ENCODE assay signal across 8 cellular contexts in the genomic region with DNA sequence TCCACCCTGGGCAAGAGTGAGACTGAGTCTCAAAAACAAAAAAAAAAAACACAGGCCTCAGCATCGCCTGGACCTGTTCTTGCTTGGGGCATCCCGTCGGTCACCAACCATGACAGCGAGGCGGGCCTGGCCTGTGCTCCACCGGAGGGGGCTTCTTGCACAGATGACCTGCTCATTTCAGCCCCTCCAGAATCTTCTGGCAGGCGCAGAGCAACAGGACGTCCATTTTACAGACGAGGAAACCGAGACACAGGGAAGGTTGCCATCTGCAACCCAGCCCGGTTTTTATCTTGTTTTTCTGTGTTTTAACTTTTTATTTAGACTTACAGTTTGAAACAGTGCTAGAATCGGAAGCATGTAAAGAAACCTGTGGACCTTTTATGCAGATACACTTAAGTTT. TPM values are rescaled to one million over a fixed set of nuclear protein-coding genes. Genes with fewer than 3 reads are reported as not detected.
A peak's percentile ranks its signal among the peaks of the same experiment; 100 is the strongest.
DNase-seq lines count a peak whose midpoint lies in the region; ATAC-seq and TF ChIP-seq lines count a peak whose summit lies in the region.

No MANE protein-coding gene starts in this region.

- H3K27ac ChIP-seq in CD8-positive, alpha-beta T cell (ENCODE audit: low read depth, low read length) = no peak overlapping the region
- H3K27ac ChIP-seq in Panc1 (ENCODE audit: low read length) (peak overlapping the region; percentile 79), esophagus (ENCODE audit: low read depth in 2 of 2, low read length in 1 of 2) (peak overlapping the region; percentile 98 to 99), ovary (no peak overlapping the region)

- no peaks in the 10 kb centered on the region for H3K27me3 ChIP-seq in CD8-positive, alpha-beta T cell (ENCODE audit: insufficient read depth, low read length)
- no peaks in the 10 kb centered on the region for H3K27me3 ChIP-seq in Panc1 (ENCODE audit: control insufficient read depth, insufficient read depth, low read length)
- no peaks in the 10 kb centered on the region for H3K27me3 ChIP-seq in esophagus (ENCODE audit: control insufficient read depth in 1 of 2, insufficient read depth in 2 of 2, low read length in 2 of 2)
- H3K27me3 ChIP-seq in ovary = no peaks in the 10 kb centered on the region

- peaks cover 19% of the 10 kb centered on the region for H3K4me1 ChIP-seq in CD8-positive, alpha-beta T cell (ENCODE audit: insufficient read depth, low read length)
- H3K4me1 ChIP-seq in Panc1 (ENCODE audit: control insufficient read depth, insufficient read depth, low read length) = peaks cover 21% of the 10 kb centered on the region
- peaks cover 4 to 10% of the 10 kb centered on the region in 2 donors for H3K4me1 ChIP-seq in esophagus (ENCODE audit: control insufficient read depth in 2 of 2, insufficient read depth in 2 of 2, low read length in 1 of 2)
- H3K4me1 ChIP-seq in ovary (ENCODE audit: insufficient read depth) = no peaks in the 10 kb centered on the region

- H3K36me3 Mint-ChIP-seq in CD8-positive, alpha-beta T cell = peaks cover 21% of the 10 kb centered on the region

- no peak for DNase-seq in CD8-positive, alpha-beta T cell
- DNase-seq in Panc1 (ENCODE audit: low read depth, low spot score) = no peak
- no peak for DNase-seq in ovary
- DNase-seq in activated gamma-delta T cell (lab: John Stamatoyannopoulos, UW) = no peak
- DNase-seq in SW 1271 (lab: John Stamatoyannopoulos, UW) = no peak
- no peak for DNase-seq in germinal center (ENCODE audit: low spot score)
- no peak for DNase-seq in CD1c-positive myeloid dendritic cell (ENCODE audit: extremely low spot score)

- no peak for TF ChIP-seq CTCF in CD8-positive, alpha-beta T cell (IDR thresholded peaks at IDR 0.05)
- TF ChIP-seq CTCF in Panc1 (IDR thresholded peaks at IDR 0.05) (no peak), ovary (IDR thresholded peaks at IDR 0.05) (no peak)

- no peaks in the 10 kb centered on the region for H3K9me3 ChIP-seq in CD8-positive, alpha-beta T cell (ENCODE audit: low read length)
- no peaks in the 10 kb centered on the region for H3K9me3 ChIP-seq in Panc1 (ENCODE audit: control insufficient read depth, insufficient read depth, low read depth, low read length)
- H3K9me3 ChIP-seq in esophagus (ENCODE audit: control insufficient read depth in 2 of 2, insufficient read depth in 1 of 2, low read depth in 1 of 2, low read length in 1 of 2) = no peaks in the 10 kb centered on the region
- H3K9me3 ChIP-seq in ovary = no peaks in the 10 kb centered on the region

- POLR2A ChIA-PET in CD8-positive, alpha-beta T cell (lab: Charles Lee) = no interaction called here
- POLR2A ChIA-PET in Panc1 (lab: Charles Lee) = no interaction called here

- peaks cover 13% of the 10 kb centered on the region for H3K36me3 ChIP-seq in CD8-positive, alpha-beta T cell (ENCODE audit: insufficient read depth, low read length)
- peaks cover 2% of the 10 kb centered on the region; the same call in 1 of the 2 replicates for H3K36me3 ChIP-seq in Panc1 (ENCODE audit: control insufficient read depth, insufficient read depth, low read length)
- peaks cover 14 to 18% of the 10 kb centered on the region in 2 donors for H3K36me3 ChIP-seq in esophagus (ENCODE audit: control insufficient read depth in 2 of 2, insufficient read depth in 2 of 2, low read length in 1 of 2)
- no peaks in the 10 kb centered on the region for H3K36me3 ChIP-seq in ovary

- TF ChIP-seq POLR2A in ovary (IDR thresholded peaks at IDR 0.05) = no peak

- in situ Hi-C loops in Panc1 (cut with HindIII; ENCODE audit: low pct_unique_long_range_greater_than_20kb, low sequenced_read_pairs) = no loop called here

- ATAC-seq in CD8-positive, alpha-beta T cell = no peak
- no peak for ATAC-seq in Panc1

- CTCF ChIA-PET in CD8-positive, alpha-beta T cell (lab: Charles Lee) = interaction anchor here (0.5 kb wide), 1 partner anchor 128 kb away, joined by 3 read pairs; no protein-coding TSS in a partner anchor
- CTCF ChIA-PET in Panc1 (lab: Charles Lee) = no interaction called here

- peaks cover 32% of the 10 kb centered on the region for H3K4me1 Mint-ChIP-seq in CD8-positive, alpha-beta T cell (ENCODE audit: low read depth)

- H3K27me3 Mint-ChIP-seq in CD8-positive, alpha-beta T cell (ENCODE audit: low read depth) = no peaks in the 10 kb centered on the region

- peak overlapping the region; percentile 91 for H3K4me3 ChIP-seq in CD8-positive, alpha-beta T cell (ENCODE audit: low read depth, low read length)
- H3K4me3 ChIP-seq in Panc1 (ENCODE audit: low read depth in 2 of 2, low read length in 2 of 2) (peak overlapping the region; percentile 81 to 88), esophagus (ENCODE audit: low read depth in 1 of 2, low read length in 2 of 2) (peak overlapping the region; percentile 94 to 96), ovary (peak overlapping the region; percentile 76)

- peak overlapping the region; percentile 91 for H3K4me3 Mint-ChIP-seq in CD8-positive, alpha-beta T cell

- TF ChIP-seq EP300 in ovary (IDR thresholded peaks at IDR 0.05) = no peak

- intact Hi-C loops in CD8-positive, alpha-beta T cell (cut with DNase I, micrococcal nuclease) = no loop called here
- intact Hi-C loops in Panc1 (cut with micrococcal nuclease; ENCODE audit: unreplicated experiment) = no loop called here
- intact Hi-C loops in ovary (cut with DNase I) = no loop called here

- no peaks in the 10 kb centered on the region for H3K9me3 Mint-ChIP-seq in CD8-positive, alpha-beta T cell

- peak overlapping the region; percentile 83 for H3K27ac Mint-ChIP-seq in CD8-positive, alpha-beta T cell

- 58 to 67% methylated on average over 12 of the region's 12 CpGs for WGBS in esophagus, 2 donors
- 69 to 76% (median 70%) methylated on average over 12 of the region's 12 CpGs for WGBS in ovary, 3 donors

- BruUV-seq in Panc1 (replicated peaks; lab: Mats Ljungman, UMichigan) = no TSS peak

RNA-seq across cellular contexts. Expression of a gene that starts 0.9 kb away (rescaled TPM):
- 1 to 10 TPM; 7.4 to 7.7 TPM for total RNA-seq in CD8-positive, alpha-beta T cell
- total RNA-seq in Panc1 (2021; ENCODE audit: unreplicated experiment) (72.5 TPM), ovary (10 to 100 TPM in 6 of 7 donors, 1 to 10 TPM in 1; 7.2 to 58.2 (median 37.4) TPM)
- 127 TPM for polyA plus RNA-seq in Panc1 (2012; ENCODE audit: insufficient read length)
- polyA plus RNA-seq in esophagus (1,000 to 10,000 TPM; 3,514 to 5,149 TPM), ovary (10 to 100 TPM; 36.5 to 81.8 TPM)

RNA-seq across cellular contexts. Expression of a gene that starts 14.2 kb away (rescaled TPM):
- 10 to 100 TPM; 26.8 to 26.9 TPM for total RNA-seq in CD8-positive, alpha-beta T cell
- total RNA-seq in Panc1 (2021; ENCODE audit: unreplicated experiment) (41.8 TPM), ovary (10 to 100 TPM in 6 of 7 donors, 1 to 10 TPM in 1; 8.5 to 29.3 (median 25.2) TPM)
- 45.9 TPM for polyA plus RNA-seq in Panc1 (2012; ENCODE audit: insufficient read length)
- polyA plus RNA-seq in esophagus (10 to 100 TPM; 21.0 to 22.5 TPM), ovary (10 to 100 TPM; 11.9 to 12.2 TPM)

RNA-seq across cellular contexts. Expression of a gene that starts 56.3 kb away (rescaled TPM):
- total RNA-seq in CD8-positive, alpha-beta T cell = 10 to 100 TPM; 60.3 to 71.1 TPM
- 184 TPM for total RNA-seq in Panc1 (2021; ENCODE audit: unreplicated experiment)
- 125 TPM for polyA plus RNA-seq in Panc1 (2012; ENCODE audit: insufficient read length)
- polyA plus RNA-seq in esophagus = 10 to 100 TPM; 54.7 to 73.4 TPM
- total RNA-seq in ovary = 100 to 1,000 TPM in 3 of 7 donors, 10 to 100 TPM in 4; 21.6 to 125 (median 93.3) TPM
- 10 to 100 TPM; 19.9 to 36.0 TPM for polyA plus RNA-seq in ovary

Comparison
In these comparisons a context has a peak if more than half of its experiments do, and no peak if none do; other contexts are left out.
1. H3K27ac ChIP-seq: peak in Panc1 (single experiment) and esophagus (2 of 2); none in CD8-positive, alpha-beta T cell (single experiment) and ovary (0 of 2).
2. Peak in every context shown above with its lines, with median percentiles within 50 percentile points of each other: H3K4me3 ChIP-seq.